In genomic region chr20:43243672-43244269, GRCh38 we compare ENCODE assay signal across 10 cellular contexts. TPM values are rescaled to one million over a fixed set of nuclear protein-coding genes. Genes with fewer than 3 reads are reported as not detected.
A peak's percentile ranks its signal among the peaks of the same experiment; 100 is the strongest.
DNase-seq lines count a peak whose midpoint lies in the region; TF ChIP-seq lines count a peak whose summit lies in the region.
"Had no signal": no experiment of that assay in that cellular context is flagged by ENCODE, and none has a peak within 500 bp of the region (broad histone marks: within the 10 kb centered on the region; RNA-seq: fewer than 3 reads in every experiment).

No MANE protein-coding gene starts in this region.

- no peaks in the 10 kb centered on the region for H3F3A ChIP-seq in Loucy (ENCODE audit: low read depth)

- no peaks in the 10 kb centered on the region for H3K79me2 ChIP-seq in Loucy (ENCODE audit: insufficient read depth, low read length)

- no peaks in the 10 kb centered on the region for H3K9me3 ChIP-seq in Loucy (ENCODE audit: insufficient read depth, low read depth, low read length)
- H3K9me3 ChIP-seq in ascending aorta = no peaks in the 10 kb centered on the region

- no peaks in the 10 kb centered on the region for H3K9me2 ChIP-seq in Loucy (replicated peaks; ENCODE audit: low read depth, low read length)

- H3K4me3 ChIP-seq in Loucy (ENCODE audit: low read length, poor library complexity, severe bottlenecking) (no peak overlapping the region), ascending aorta (no peak overlapping the region)

- no peaks in the 10 kb centered on the region for H4K20me1 ChIP-seq in Loucy (ENCODE audit: insufficient read depth, low read length, poor library complexity, severe bottlenecking)

- intact Hi-C loops in ascending aorta (cut with DNase I) = loop anchor here (1.0 kb wide), 1 partner anchor 56 kb away; no protein-coding TSS in a partner anchor

- H3K36me3 ChIP-seq in Loucy (ENCODE audit: insufficient read depth, low read length) (no peaks in the 10 kb centered on the region), ascending aorta (no peaks in the 10 kb centered on the region)

- H3K4me2 ChIP-seq in Loucy (ENCODE audit: low read depth, low read length, poor library complexity, severe bottlenecking) = no peak overlapping the region

- TF ChIP-seq CTCF in Loucy (conservative IDR thresholded peaks at IDR 0.05; ENCODE audit: low read length) = peak; percentile 30; the same call in 1 of the 2 replicates
- peak; percentile 14 to 70 (median 47) for TF ChIP-seq CTCF in ascending aorta (IDR thresholded peaks at IDR 0.05)

- H3K4me1 ChIP-seq in Loucy (ENCODE audit: insufficient read depth, low read length, poor library complexity, severe bottlenecking) (no peaks in the 10 kb centered on the region), ascending aorta (no peaks in the 10 kb centered on the region)

- H3K27me3 ChIP-seq in Loucy (ENCODE audit: insufficient read depth, low read length, poor library complexity, severe bottlenecking) (no peaks in the 10 kb centered on the region), ascending aorta (no peaks in the 10 kb centered on the region)

- no peak overlapping the region for H3K27ac ChIP-seq in ascending aorta

- peak; percentile 36 for DNase-seq in ELF-1 (ENCODE audit: low read depth, low spot score)
- DNase-seq in ascending aorta (ENCODE audit: low spot score in 2 of 2) = no peak
- peak in 29 of 56 donors; percentile 1 to 47 (median 14) for DNase-seq in nucleus accumbens (lab: John Stamatoyannopoulos, UW)
- DNase-seq in DMS153 treated with DMSO at 0.1 percent for 48 hours (lab: John Stamatoyannopoulos, UW; ENCODE audit: unreplicated experiment) = no peak
- DNase-seq in activated naive CD4-positive, alpha-beta T cell treated with anti-CD3 and anti-CD28 coated beads, Interleukin-2, amount 50 U/mL, for 16 hours = no peak
- no peak for DNase-seq in SIG-M5 (lab: John Stamatoyannopoulos, UW)
- no peak for DNase-seq in NCI-H446 treated with DMSO at 0.1 percent for 48 hours (lab: John Stamatoyannopoulos, UW)

- no peak overlapping the region for H3K9ac ChIP-seq in Loucy (ENCODE audit: low read depth, low read length, poor library complexity, severe bottlenecking)

- no peak overlapping the region for H2AFZ ChIP-seq in Loucy (ENCODE audit: low read length)

RNA-seq across cellular contexts. Expression of gene PTPRT, which starts 54.1 kb away (rescaled TPM):
- 23.5 TPM for total RNA-seq in ascending aorta
- total RNA-seq: activated T-helper 2 cell treated with anti-CD3 and anti-CD28 coated beads, Interferon-gamma antibody, Interleukin-2, Interleukin-4, amounts not matched to agents 10 μg/mL and 5 μg/mL and 100 μg/mL, durations not matched to agents 14 hours and 24 hours and 36 hours; T-helper 1 cell treated with Interleukin-12 subunit alpha and Interleukin-12 subunit beta and Interleukin-4 antibody, amounts not matched to agents 30 ng/mL and 1 ng/mL, for 36 hours had no signal

Comparison
In these comparisons a context has a peak if more than half of its experiments do, and no peak if none do; other contexts are left out.
1. DNase-seq: peak in ELF-1 (single experiment) and nucleus accumbens (29 of 56); none in ascending aorta (0 of 2), DMS153 treated with DMSO at 0.1 percent for 48 hours (single experiment), activated naive CD4-positive, alpha-beta T cell treated with anti-CD3 and anti-CD28 coated beads, Interleukin-2, amount 50 U/mL, for 16 hours (single experiment), SIG-M5 (single experiment) and NCI-H446 treated with DMSO at 0.1 percent for 48 hours (single experiment).